Comparison of ENCODE assay signal across 8 cellular contexts in the genomic region with DNA sequence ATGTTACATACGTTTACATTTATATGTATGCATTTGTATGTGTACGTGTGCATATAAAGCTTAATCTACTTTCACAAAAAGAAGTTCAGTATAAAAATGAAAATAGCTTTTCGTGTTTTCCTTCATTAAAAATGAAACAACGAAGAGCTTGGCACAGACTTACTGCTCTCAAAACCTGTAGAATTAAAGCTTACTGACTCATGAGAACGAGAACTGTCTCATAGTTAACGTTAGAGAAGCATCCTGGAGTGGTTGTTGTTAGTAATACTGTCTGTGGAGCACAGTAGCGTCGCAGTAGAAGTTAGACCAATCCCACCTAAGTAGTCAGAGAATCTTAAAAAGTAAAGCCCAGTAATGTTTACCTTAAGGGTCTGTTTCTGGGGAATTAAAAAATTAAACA. TPM values are rescaled to one million over a fixed set of nuclear protein-coding genes. Genes with fewer than 3 reads are reported as not detected.
DNase-seq lines count a peak whose midpoint lies in the region; ATAC-seq, FAIRE-seq and TF ChIP-seq lines count a peak whose summit lies in the region.

No MANE protein-coding gene starts in this region.

- H3K9me3 ChIP-seq in CD8-positive, alpha-beta T cell (ENCODE audit: low read length): no peaks in the 10 kb centered on the region
- H3K9me3 ChIP-seq in K562 (replicated peaks; ENCODE audit: control insufficient read depth, insufficient read depth, low read depth, low read length): no peaks in the 10 kb centered on the region
- no peaks in the 10 kb centered on the region for H3K9me3 ChIP-seq in mucosa of descending colon

- no peak for FAIRE-seq in K562 (lab: Jason Lieb, UNC)

- 0 out of 2 replicates have a peak, but pooled peaks cover 3% of the 10 kb centered on the region for H4K20me1 ChIP-seq in K562 (replicated peaks; ENCODE audit: control insufficient read depth, insufficient read depth, low read length)

- peaks cover 27% of the 10 kb centered on the region for H3K36me3 Mint-ChIP-seq in CD8-positive, alpha-beta T cell

- H3K36me3 ChIP-seq in CD8-positive, alpha-beta T cell (ENCODE audit: insufficient read depth, low read length): no peaks in the 10 kb centered on the region
- H3K36me3 ChIP-seq in K562 (ENCODE audit: control insufficient read depth, insufficient read depth, low read length) (peaks cover 5% of the 10 kb centered on the region; the same call in 2 of the 3 replicates), urinary bladder (ENCODE audit: insufficient read depth) (no peaks in the 10 kb centered on the region), mucosa of descending colon (ENCODE audit: low read depth) (no peaks in the 10 kb centered on the region)

- H2AFZ ChIP-seq in K562 (ENCODE audit: low read depth, low read length): no peak overlapping the region

- BruUV-seq in K562 (replicated peaks; lab: Mats Ljungman, UMichigan): no TSS peak

- POLR2A ChIA-PET in CD8-positive, alpha-beta T cell (lab: Charles Lee): interaction anchor here (0.6 to 5.3 kb wide), 2 partner anchors 47 to 69 kb away, joined by 3 to 107 read pairs; a partner anchor contains a TSS
- POLR2A ChIA-PET in K562 (lab: Yijun Ruan, JAX): no interaction called here

- H3K9me1 ChIP-seq in K562 (ENCODE audit: control insufficient read depth, insufficient read depth, low read length): no peaks in the 10 kb centered on the region

- H3K4me3 ChIP-seq in CD8-positive, alpha-beta T cell (ENCODE audit: low read depth, low read length): peak overlapping the region; percentile 88
- peak overlapping the region; percentile 65 for H3K4me3 ChIP-seq in K562
- peak overlapping the region; percentile 80 for H3K4me3 ChIP-seq in urinary bladder (ENCODE audit: low read depth, low read length)
- H3K4me3 ChIP-seq in mucosa of descending colon: no peak overlapping the region

- 1% methylated on average over 8 of the region's 8 CpGs for WGBS in K562 (ENCODE audit: insufficient coverage, low coverage, missing lambda C conversion rate)
- WGBS in urinary bladder: 4% methylated on average over 8 of the region's 8 CpGs

- no peaks in the 10 kb centered on the region for H3K27me3 ChIP-seq in CD8-positive, alpha-beta T cell (ENCODE audit: insufficient read depth, low read length)
- H3K27me3 ChIP-seq in K562 (ENCODE audit: control insufficient read depth in 2 of 2, insufficient read depth in 2 of 2, low read length in 2 of 2): no peaks in the 10 kb centered on the region

- peaks cover 77% of the 10 kb centered on the region for H3K79me2 ChIP-seq in K562 (ENCODE audit: control insufficient read depth, insufficient read depth, low read length)

- peak overlapping the region in 1 of 2 experiments; percentile 85; a peak in 3 of 4 replicates for H3K9ac ChIP-seq in K562 (ENCODE audit: insufficient read depth in 1 of 2, low read depth in 2 of 2, low read length in 2 of 2)

- peak; percentile 13 for ATAC-seq in CD8-positive, alpha-beta T cell
- peak; percentile 6; the same call in 1 of the 3 replicates for ATAC-seq in K562
- no peak for ATAC-seq in mucosa of descending colon
- ATAC-seq in GM21825 (IDR thresholded peaks at IDR 0.05; ENCODE audit: unreplicated experiment): no peak

- no peaks in the 10 kb centered on the region for H3K9me3 Mint-ChIP-seq in CD8-positive, alpha-beta T cell

- peaks cover 60% of the 10 kb centered on the region for H3K4me1 Mint-ChIP-seq in CD8-positive, alpha-beta T cell (ENCODE audit: low read depth)

- peak overlapping the region; percentile 97 for H3K4me2 ChIP-seq in K562 (ENCODE audit: insufficient read depth, low read length)

- H3K27me3 Mint-ChIP-seq in CD8-positive, alpha-beta T cell (ENCODE audit: low read depth): no peaks in the 10 kb centered on the region

- peak overlapping the region; percentile 91 for H3K4me3 Mint-ChIP-seq in CD8-positive, alpha-beta T cell

- DNase-seq in CD8-positive, alpha-beta T cell: peak in 1 of 7 experiments; percentile 29
- DNase-seq in KBM-7 (peak; percentile 34), K562 (ENCODE audit: extremely low read depth in 1 of 4, low spot score in 3 of 4) (peak in 1 of 4 experiments; percentile 28), medulla oblongata (ENCODE audit: extremely low spot score) (peak; percentile 27), mucosa of descending colon (no peak), 8988T (no peak)

- no peak for TF ChIP-seq POLR2A in K562 (conservative IDR thresholded peaks at IDR 0.05)

- TF ChIP-seq CTCF in CD8-positive, alpha-beta T cell (IDR thresholded peaks at IDR 0.05): no peak
- TF ChIP-seq CTCF in K562 (IDR thresholded peaks at IDR 0.05 in 2 of 3, conservative IDR thresholded peaks at IDR 0.05 in 1 of 3; ENCODE audit: insufficient read depth in 2 of 3, low read depth in 1 of 3, low read length in 3 of 3): no peak
- no peak for TF ChIP-seq CTCF in mucosa of descending colon (IDR thresholded peaks at IDR 0.05)

- peaks cover 45% of the 10 kb centered on the region for H3K4me1 ChIP-seq in CD8-positive, alpha-beta T cell (ENCODE audit: insufficient read depth, low read length)
- H3K4me1 ChIP-seq in K562 (replicated peaks in 1 of 2; ENCODE audit: control insufficient read depth in 2 of 2, insufficient read depth in 2 of 2, low read length in 2 of 2) (peaks cover 5 to 7% of the 10 kb centered on the region in 2 experiments; a peak in 3 of 5 replicates), urinary bladder (ENCODE audit: insufficient read depth) (no peaks in the 10 kb centered on the region), mucosa of descending colon (ENCODE audit: low read depth) (peaks cover 20% of the 10 kb centered on the region)

- peak overlapping the region; percentile 94 for H3K27ac ChIP-seq in CD8-positive, alpha-beta T cell (ENCODE audit: low read depth, low read length)
- H3K27ac ChIP-seq in K562 (ENCODE audit: extremely low read depth, low read depth, low read length) (peak overlapping the region; percentile 87; the same call in 2 of the 3 replicates), urinary bladder (ENCODE audit: low read depth) (peak overlapping the region; percentile 98)

- peak overlapping the region; percentile 99 for H3K27ac Mint-ChIP-seq in CD8-positive, alpha-beta T cell

- TF ChIP-seq RAD21 in K562 (CRISPR knock-in tag; conservative IDR thresholded peaks at IDR 0.05 in 1 of 2, IDR thresholded peaks at IDR 0.05 in 1 of 2): no peak

- CTCF ChIA-PET in CD8-positive, alpha-beta T cell (lab: Charles Lee): interaction anchor here (1.0 kb wide), 1 partner anchor 47 kb away, joined by 3 read pairs; no protein-coding TSS in a partner anchor
- CTCF ChIA-PET in K562 (lab: Yijun Ruan, JAX; ENCODE audit: low intra/inter-chr PET ratio): no interaction called here

- intact Hi-C loops in CD8-positive, alpha-beta T cell (cut with DNase I, micrococcal nuclease): no loop called here
- intact Hi-C loops in K562 (cut with micrococcal nuclease): loop anchor here (5.0 kb wide), 1 partner anchor 851 kb away; no protein-coding TSS in a partner anchor
- intact Hi-C loops in mucosa of descending colon (cut with DNase I, micrococcal nuclease): no loop called here

- in situ Hi-C loops in KBM-7 (cut with MboI; ENCODE audit: low pct_unique_long_range_greater_than_20kb, low sequenced_read_pairs): no loop called here
- in situ Hi-C loops in K562 (cut with MboI): loop anchor here (25.0 kb wide), 1 partner anchor 856 kb away; no protein-coding TSS in a partner anchor

- TF ChIP-seq EP300 in K562 (IDR thresholded peaks at IDR 0.05; ENCODE audit: low read length): no peak

RNA-seq across cellular contexts. Expression of a gene that starts 1.3 kb away (rescaled TPM):
- total RNA-seq in CD8-positive, alpha-beta T cell: 10 to 100 TPM; 25.1 to 31.4 TPM
- total RNA-seq in K562 (2011; cell fraction: chromatin; rRNA removed; ENCODE audit: low replicate concordance): 14.7 and 30.8 TPM in 2 replicates
- 7.8 and 10.1 TPM in 2 replicates for total RNA-seq in K562 (2011; cell fraction: nucleolus; rRNA removed)
- 20.1 and 30.2 TPM in 2 replicates for total RNA-seq in K562 (2011; cell fraction: nucleoplasm; rRNA removed)
- total RNA-seq in K562 (2014; rRNA removed) (32.0 and 37.8 TPM in 2 replicates), K562 (2014; rRNA removed; fragmentation: Illumina TruSeq; extraction: Trizol) (51.0 and 59.0 TPM in 2 replicates), K562 (2015; rRNA removed; fragmentation: Illumina TruSeq; extraction: Trizol) (34.3 and 39.7 TPM in 2 replicates), K562 (2021) (43.0 and 43.6 TPM in 2 replicates), urinary bladder (61.9 TPM), mucosa of descending colon (10 to 100 TPM; 69.4 to 72.5 (median 70.5) TPM)
- polyA plus RNA-seq in K562 (2011; rRNA removed) (40.3 and 40.8 TPM in 2 replicates), K562 (2014; fragmentation: Illumina TruSeq; extraction: Trizol) (50.5 and 51.9 TPM in 2 replicates), K562 (2014; fragmentation: Nextera tagmentation; extraction: Ambion mirVana) (10 to 100 TPM; 47.1 to 57.7 TPM), K562 (2014; rRNA removed) (39.0 and 39.2 TPM in 2 replicates), urinary bladder (58.2 TPM)
- 11.1 and 19.7 TPM in 2 replicates for polyA plus RNA-seq in K562 (2011; cell fraction: cytosol; rRNA removed)
- 10.6 and 15.7 TPM in 2 replicates for polyA plus RNA-seq in K562 (2011; cell fraction: nucleus; rRNA removed)
- polyA plus RNA-seq in K562 (2012): 34.4 and 49.6 TPM in 2 replicates
- 29.5 and 36.6 TPM in 2 replicates for polyA minus RNA-seq in K562 (2011; rRNA and poly(A)+ RNA removed)
- 13.2 and 14.2 TPM in 2 replicates for polyA minus RNA-seq in K562 (2011; cell fraction: cytosol; rRNA and poly(A)+ RNA removed)
- polyA minus RNA-seq in K562 (2011; cell fraction: nucleus; rRNA and poly(A)+ RNA removed): 7.1 and 12.0 TPM in 2 replicates

RNA-seq across cellular contexts. Expression of a gene that starts 46.3 kb away (rescaled TPM):
- under 1 TPM; 0.67 to 0.76 TPM for total RNA-seq in CD8-positive, alpha-beta T cell
- 19.9 and 66.6 TPM in 2 replicates for total RNA-seq in K562 (2011; cell fraction: chromatin; rRNA removed; ENCODE audit: low replicate concordance)
- 9.0 and 11.3 TPM in 2 replicates for total RNA-seq in K562 (2011; cell fraction: nucleolus; rRNA removed)
- total RNA-seq in K562 (2011; cell fraction: nucleoplasm; rRNA removed): 24.3 and 29.8 TPM in 2 replicates
- 69.9 and 90.8 TPM in 2 replicates for total RNA-seq in K562 (2014; rRNA removed)
- total RNA-seq in K562 (2014; rRNA removed; fragmentation: Illumina TruSeq; extraction: Trizol): 133 and 155 TPM in 2 replicates
- total RNA-seq in K562 (2015; rRNA removed; fragmentation: Illumina TruSeq; extraction: Trizol): 102 and 107 TPM in 2 replicates
- total RNA-seq in K562 (2021): 73.8 and 74.9 TPM in 2 replicates
- 54.0 and 90.8 TPM in 2 replicates for polyA plus RNA-seq in K562 (2011; rRNA removed)
- 8.2 and 22.0 TPM in 2 replicates for polyA plus RNA-seq in K562 (2011; cell fraction: cytosol; rRNA removed)
- polyA plus RNA-seq in K562 (2011; cell fraction: nucleus; rRNA removed): 13.8 and 18.3 TPM in 2 replicates
- 63.8 and 71.3 TPM in 2 replicates for polyA plus RNA-seq in K562 (2012)
- polyA plus RNA-seq in K562 (2014; fragmentation: Illumina TruSeq; extraction: Trizol): 90.0 and 123 TPM in 2 replicates
- polyA plus RNA-seq in K562 (2014; fragmentation: Nextera tagmentation; extraction: Ambion mirVana): 10 to 100 TPM; 81.7 to 86.0 TPM
- polyA plus RNA-seq in K562 (2014; rRNA removed): 71.5 and 81.0 TPM in 2 replicates
- 83.0 and 83.6 TPM in 2 replicates for polyA minus RNA-seq in K562 (2011; rRNA and poly(A)+ RNA removed)
- 30.4 and 37.2 TPM in 2 replicates for polyA minus RNA-seq in K562 (2011; cell fraction: cytosol; rRNA and poly(A)+ RNA removed)
- polyA minus RNA-seq in K562 (2011; cell fraction: nucleus; rRNA and poly(A)+ RNA removed): 14.5 and 29.0 TPM in 2 replicates
- 29.0 TPM for total RNA-seq in urinary bladder
- polyA plus RNA-seq in urinary bladder: 0.67 TPM
- total RNA-seq in mucosa of descending colon: 10 to 100 TPM in 1 of 3 donors, 1 to 10 TPM in 2; 2.3 to 19.0 (median 4.0) TPM

RNA-seq across cellular contexts. Expression of a gene that starts 46.8 kb away (rescaled TPM):
- total RNA-seq in CD8-positive, alpha-beta T cell: 10 to 100 TPM; 16.5 to 17.7 TPM
- 18.1 and 50.6 TPM in 2 replicates for total RNA-seq in K562 (2011; cell fraction: chromatin; rRNA removed; ENCODE audit: low replicate concordance)
- 20.3 and 22.2 TPM in 2 replicates for total RNA-seq in K562 (2011; cell fraction: nucleolus; rRNA removed)
- total RNA-seq in K562 (2011; cell fraction: nucleoplasm; rRNA removed): 44.2 and 69.5 TPM in 2 replicates
- total RNA-seq in K562 (2014; rRNA removed): 25.9 and 43.5 TPM in 2 replicates
- total RNA-seq in K562 (2014; rRNA removed; fragmentation: Illumina TruSeq; extraction: Trizol): 35.5 and 37.3 TPM in 2 replicates
- 52.0 and 52.3 TPM in 2 replicates for total RNA-seq in K562 (2015; rRNA removed; fragmentation: Illumina TruSeq; extraction: Trizol)
- total RNA-seq in K562 (2021): 64.9 and 76.9 TPM in 2 replicates
- 44.1 and 51.8 TPM in 2 replicates for polyA plus RNA-seq in K562 (2011; rRNA removed)
- polyA plus RNA-seq in K562 (2011; cell fraction: cytosol; rRNA removed): 5.7 and 14.6 TPM in 2 replicates
- polyA plus RNA-seq in K562 (2011; cell fraction: nucleus; rRNA removed): 17.8 and 23.6 TPM in 2 replicates
- 34.9 and 46.6 TPM in 2 replicates for polyA plus RNA-seq in K562 (2012)
- polyA plus RNA-seq in K562 (2014; fragmentation: Illumina TruSeq; extraction: Trizol): 32.5 and 50.4 TPM in 2 replicates
- 10 to 100 TPM; 14.6 to 22.5 TPM for polyA plus RNA-seq in K562 (2014; fragmentation: Nextera tagmentation; extraction: Ambion mirVana)
- 29.1 and 38.4 TPM in 2 replicates for polyA plus RNA-seq in K562 (2014; rRNA removed)
- polyA minus RNA-seq in K562 (2011; rRNA and poly(A)+ RNA removed): 22.7 and 29.5 TPM in 2 replicates
- 8.8 and 13.9 TPM in 2 replicates for polyA minus RNA-seq in K562 (2011; cell fraction: cytosol; rRNA and poly(A)+ RNA removed)
- 19.5 and 47.7 TPM in 2 replicates for polyA minus RNA-seq in K562 (2011; cell fraction: nucleus; rRNA and poly(A)+ RNA removed)
- 13.1 TPM for total RNA-seq in urinary bladder
- 12.9 TPM for polyA plus RNA-seq in urinary bladder
- 10 to 100 TPM; 17.5 to 24.1 (median 21.7) TPM for total RNA-seq in mucosa of descending colon

Comparison
In these comparisons a context has a peak if more than half of its experiments do, and no peak if none do; other contexts are left out.
1. ATAC-seq: peak in CD8-positive, alpha-beta T cell (single experiment) and K562 (single experiment); none in mucosa of descending colon (single experiment) and GM21825 (single experiment).
2. DNase-seq: peak in KBM-7 (single experiment) and medulla oblongata (single experiment); none in mucosa of descending colon (0 of 3) and 8988T (single experiment).
3. Peak in every context shown above with its lines, with median percentiles within 50 percentile points of each other: H3K27ac ChIP-seq.